8 cellular contexts compared by ENCODE assay signal in the genomic region with DNA sequence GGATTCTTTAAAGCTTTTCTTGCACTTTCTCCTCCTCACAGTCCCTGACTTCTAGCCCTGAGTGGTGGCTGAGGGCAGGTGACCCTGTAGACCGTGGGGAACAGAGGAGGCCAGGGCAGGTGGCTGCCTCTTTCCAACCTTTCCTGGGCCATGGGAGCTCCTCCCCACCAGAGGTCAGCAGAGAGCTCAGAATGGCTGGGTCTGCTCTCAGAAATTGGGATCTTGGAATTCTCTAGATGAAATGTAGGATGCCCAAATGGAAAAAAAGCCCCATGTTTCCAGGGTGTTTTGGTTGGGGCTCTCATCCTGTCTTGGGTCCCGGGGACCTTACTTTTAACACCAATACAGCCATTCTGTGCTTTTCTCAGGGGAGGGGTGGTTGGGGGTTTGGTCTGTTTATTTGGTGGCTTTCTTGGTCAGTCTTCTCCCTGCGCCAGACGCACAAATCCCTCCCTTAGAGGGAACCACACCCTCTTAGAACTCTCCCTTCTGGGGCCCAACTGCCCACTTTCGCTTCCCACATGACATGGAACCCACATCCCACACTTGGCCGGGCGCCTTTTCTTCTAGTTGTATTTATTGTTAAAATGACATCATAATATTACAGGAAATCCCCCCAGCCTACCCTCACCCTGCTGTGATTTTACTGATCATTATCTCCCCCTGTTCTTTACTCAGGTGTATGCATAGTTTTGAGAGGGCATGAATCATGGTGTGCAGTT. TPM values are rescaled to one million over a fixed set of nuclear protein-coding genes. Genes with fewer than 3 reads are reported as not detected.
DNase-seq lines count a peak whose midpoint lies in the region; ATAC-seq lines count a peak whose summit lies in the region.

No MANE protein-coding gene starts in this region.

- peak overlapping the region in 1 of 2 donors; percentile 56 for H3K27ac Mint-ChIP-seq in activated naive CD4-positive, alpha-beta T cell treated with anti-CD3 and anti-CD28 coated beads, Interleukin-2, amount 50 U/mL, for 72 hours

- ATAC-seq in activated naive CD4-positive, alpha-beta T cell treated with anti-CD3 and anti-CD28 coated beads, Interleukin-2, amount 50 U/mL, for 72 hours = peak; percentile 77 to 90
- peak; percentile 58 for ATAC-seq in Right ventricle myocardium inferior
- no peak for ATAC-seq in HG03439 (IDR thresholded peaks at IDR 0.05; ENCODE audit: unreplicated experiment)

- DNase-seq in ELF-1 (ENCODE audit: low read depth, low spot score) = peak; percentile 89
- peak; percentile 52 for DNase-seq in LHCN-M2 (ENCODE audit: low read depth)
- peak; percentile 84 to 89 for DNase-seq in SHP77 (lab: John Stamatoyannopoulos, UW)
- DNase-seq in activated naive CD4-positive, alpha-beta T cell treated with anti-CD3 and anti-CD28 coated beads, Interleukin-2, amount 50 U/mL, for 72 hours (ENCODE audit: low spot score in 2 of 2) = peak in 1 of 2 donors; percentile 67
- DNase-seq in Right ventricle myocardium inferior (ENCODE audit: missing footprints) = peak; percentile 68
- peak; percentile 57 for DNase-seq in pons (ENCODE audit: low spot score)
- no peak for DNase-seq in KG1 (lab: John Stamatoyannopoulos, UW)

- no peaks in the 10 kb centered on the region for H3K36me3 Mint-ChIP-seq in activated naive CD4-positive, alpha-beta T cell treated with anti-CD3 and anti-CD28 coated beads, Interleukin-2, amount 50 U/mL, for 72 hours

- intact Hi-C loops in Right ventricle myocardium inferior (cut with DNase I) = loop anchor here (1.0 to 10.0 kb wide), 5 partner anchors 204 to 626 kb away; no protein-coding TSS in a partner anchor

- no peaks in the 10 kb centered on the region for H3K9me3 Mint-ChIP-seq in activated naive CD4-positive, alpha-beta T cell treated with anti-CD3 and anti-CD28 coated beads, Interleukin-2, amount 50 U/mL, for 72 hours

RNA-seq across cellular contexts. Expression of a gene that starts 17.9 kb away (rescaled TPM):
- total RNA-seq in LHCN-M2 (2014; rRNA removed) = 462 and 481 TPM in 2 replicates
- 1,060 TPM for polyA plus RNA-seq in LHCN-M2 (2012)
- 100 to 1,000 TPM; 624 to 863 TPM for total RNA-seq in activated naive CD4-positive, alpha-beta T cell treated with anti-CD3 and anti-CD28 coated beads, Interleukin-2, amount 50 U/mL, for 72 hours
- total RNA-seq in Right ventricle myocardium inferior = 1,475 TPM

RNA-seq across cellular contexts. Expression of a gene that starts 19.8 kb away (rescaled TPM):
- total RNA-seq in LHCN-M2 (2014; rRNA removed) = 0.11 TPM in 1 of 2 replicates, not detected in the other
- not detected for polyA plus RNA-seq in LHCN-M2 (2012)
- total RNA-seq in activated naive CD4-positive, alpha-beta T cell treated with anti-CD3 and anti-CD28 coated beads, Interleukin-2, amount 50 U/mL, for 72 hours = 1 to 10 TPM; 3.0 to 3.4 TPM
- 0.38 TPM for total RNA-seq in Right ventricle myocardium inferior
